ENCODE assay signal across 20 cellular contexts in genomic region chr9:113560621-113560915, GRCh38.
DNase-seq lines count a peak whose midpoint lies in the region; ATAC-seq, FAIRE-seq and TF ChIP-seq lines count a peak whose summit lies in the region.
"Had no signal": no experiment of that assay in that cellular context is flagged by ENCODE, and none has a peak within 500 bp of the region (broad histone marks: within the 10 kb centered on the region; RNA-seq: fewer than 3 reads in every experiment).

No MANE protein-coding gene starts in this region.

- peaks cover 0 to 78% of the 10 kb centered on the region in 2 donors for H3K4me1 ChIP-seq in right atrium auricular region
- peaks cover 60% of the 10 kb centered on the region for H3K4me1 ChIP-seq in testis

- peaks cover 26% of the 10 kb centered on the region for H3K4me1 Mint-ChIP-seq in activated CD8-positive, alpha-beta T cell treated with anti-CD3 and anti-CD28 coated beads, Interleukin-2, amount 10 ng/mL, durations not matched to agents 7 days and 5 days (ENCODE audit: low read depth)

- H3K36me3 ChIP-seq in right atrium auricular region (no peaks in the 10 kb centered on the region), testis (ENCODE audit: low read depth, missing control alignments) (no peaks in the 10 kb centered on the region)
- H3K36me3 ChIP-seq: BLaER1 treated with 17β-estradiol and CSF1 and Interleukin-3, amounts not matched to agents 10 nM and 100 nM had no signal

- 63 to 71% methylated on average over 2 of the region's 2 CpGs for WGBS in testis, 2 donors

- TF ChIP-seq POLR2A in testis (IDR thresholded peaks at IDR 0.05), result no peak

- no peak overlapping the region for H3K4me3 ChIP-seq in right atrium auricular region
- no peak overlapping the region for H3K4me3 ChIP-seq in testis
- H3K4me3 ChIP-seq: BLaER1 treated with 17β-estradiol and CSF1 and Interleukin-3, amounts not matched to agents 10 nM and 100 nM; GM23248 had no signal

- no peak for FAIRE-seq in GM19239 (lab: Jason Lieb, UNC)

- H3K27ac ChIP-seq in right atrium auricular region (peak overlapping the region; percentile 45 to 79), testis (peak overlapping the region; percentile 54 to 55)
- H3K27ac ChIP-seq: BLaER1 treated with 17β-estradiol and CSF1 and Interleukin-3, amounts not matched to agents 10 nM and 100 nM; GM23248 had no signal

- no peaks in the 10 kb centered on the region for H3K27me3 ChIP-seq in right atrium auricular region
- no peaks in the 10 kb centered on the region for H3K27me3 ChIP-seq in testis

- no peak for DNase-seq in right atrium auricular region (ENCODE audit: low spot score)
- DNase-seq in Right ventricle myocardium inferior (ENCODE audit: missing footprints), result no peak
- DNase-seq in activated CD8-positive, alpha-beta T cell treated with anti-CD3 and anti-CD28 coated beads, Interleukin-2, amount 10 ng/mL, durations not matched to agents 7 days and 5 days, result no peak
- DNase-seq in left colon, result peak; percentile 1 to 4
- no peak for DNase-seq in testis
- DNase-seq in GM19239 (ENCODE audit: insufficient read length, low spot score), result no peak
- DNase-seq: activated CD4-positive, alpha-beta T cell treated with anti-CD3 and anti-CD28 coated beads for 1 hour; activated naive CD4-positive, alpha-beta T cell; activated T-cell treated with anti-CD3 and anti-CD28 coated beads, Interleukin-2, amount 50 U/mL, for 4 hours; effector CD4-positive, alpha-beta T cell; GM23248; NCI-H1436 treated with DMSO at 0.1 percent for 48 hours; NCI-H2081 treated with DMSO at 0.1 percent for 48 hours; NCI-H2227 treated with DMSO at 0.1 percent for 48 hours; NK-92 treated with Interleukin-12 subunit alpha and Interleukin-12 subunit beta, amount 100 ng/mL, for 24 hours; PC-3; stimulated activated naive B cell treated with anti-CD40 and anti-IgM and Interleukin-4, amounts not matched to agents 10 μg/mL and 1 μg/mL and 100 μg/mL, for 72 hours had no signal

- intact Hi-C loops in Right ventricle myocardium inferior (cut with DNase I) (no loop called here), left colon (cut with DNase I, micrococcal nuclease) (no loop called here), testis (cut with DNase I; ENCODE audit: low total_unique reads) (no loop called here)

- H3K27ac Mint-ChIP-seq in activated CD8-positive, alpha-beta T cell treated with anti-CD3 and anti-CD28 coated beads, Interleukin-2, amount 10 ng/mL, durations not matched to agents 7 days and 5 days, result peak overlapping the region; percentile 79

- peaks cover 4% of the 10 kb centered on the region for H3K36me3 Mint-ChIP-seq in activated CD8-positive, alpha-beta T cell treated with anti-CD3 and anti-CD28 coated beads, Interleukin-2, amount 10 ng/mL, durations not matched to agents 7 days and 5 days (ENCODE audit: low read depth)

- no peaks in the 10 kb centered on the region for H3K9me3 Mint-ChIP-seq in activated CD8-positive, alpha-beta T cell treated with anti-CD3 and anti-CD28 coated beads, Interleukin-2, amount 10 ng/mL, durations not matched to agents 7 days and 5 days (ENCODE audit: insufficient read depth)
- H3K9me3 Mint-ChIP-seq: activated T-cell treated with anti-CD3 and anti-CD28 coated beads, Interleukin-2, amount 50 U/mL, for 4 hours; stimulated activated naive B cell treated with anti-CD40 and anti-IgM and Interleukin-4, amounts not matched to agents 10 μg/mL and 1 μg/mL and 100 μg/mL, for 72 hours had no signal

- no peak for TF ChIP-seq CTCF in right atrium auricular region (IDR thresholded peaks at IDR 0.05)
- TF ChIP-seq CTCF in testis (IDR thresholded peaks at IDR 0.05), result no peak

- no peaks in the 10 kb centered on the region for H3K9me3 ChIP-seq in right atrium auricular region
- H3K9me3 ChIP-seq in testis, result no peaks in the 10 kb centered on the region
- H3K9me3 ChIP-seq: BLaER1 treated with 17β-estradiol and CSF1 and Interleukin-3, amounts not matched to agents 10 nM and 100 nM had no signal

- H3K27me3 Mint-ChIP-seq in activated CD8-positive, alpha-beta T cell treated with anti-CD3 and anti-CD28 coated beads, Interleukin-2, amount 10 ng/mL, durations not matched to agents 7 days and 5 days (ENCODE audit: low read depth), result no peaks in the 10 kb centered on the region

- POLR2A ChIA-PET in activated CD8-positive, alpha-beta T cell treated with anti-CD3 and anti-CD28 coated beads, Interleukin-2, amount 10 ng/mL, durations not matched to agents 7 days and 5 days (lab: Charles Lee), result interaction anchor here (1.1 kb wide), 1 partner anchor 43 kb away, joined by 4 read pairs; no protein-coding TSS in a partner anchor

- CTCF ChIA-PET in activated CD8-positive, alpha-beta T cell treated with anti-CD3 and anti-CD28 coated beads, Interleukin-2, amount 10 ng/mL, durations not matched to agents 7 days and 5 days (lab: Charles Lee), result interaction anchor here (0.8 to 1.2 kb wide), 3 partner anchors 22 to 105 kb away, joined by 3 read pairs; no protein-coding TSS in a partner anchor

- H3K4me3 Mint-ChIP-seq in activated CD8-positive, alpha-beta T cell treated with anti-CD3 and anti-CD28 coated beads, Interleukin-2, amount 10 ng/mL, durations not matched to agents 7 days and 5 days, result no peak overlapping the region
- H3K4me3 Mint-ChIP-seq: activated T-cell treated with anti-CD3 and anti-CD28 coated beads, Interleukin-2, amount 50 U/mL, for 4 hours; stimulated activated naive B cell treated with anti-CD40 and anti-IgM and Interleukin-4, amounts not matched to agents 10 μg/mL and 1 μg/mL and 100 μg/mL, for 72 hours had no signal

- no peak for ATAC-seq in Right ventricle myocardium inferior
- ATAC-seq in activated CD8-positive, alpha-beta T cell treated with anti-CD3 and anti-CD28 coated beads, Interleukin-2, amount 10 ng/mL, durations not matched to agents 7 days and 5 days, result peak; percentile 26
- no peak for ATAC-seq in left colon
- ATAC-seq in HG02840 (IDR thresholded peaks at IDR 0.05; ENCODE audit: low FRiP score, unreplicated experiment), result no peak
- ATAC-seq in GM19328 (IDR thresholded peaks at IDR 0.05; ENCODE audit: unreplicated experiment), result no peak
- ATAC-seq: activated T-cell treated with anti-CD3 and anti-CD28 coated beads, Interleukin-2, amount 50 U/mL, for 4 hours; PC-3; stimulated activated naive B cell treated with anti-CD40 and anti-IgM and Interleukin-4, amounts not matched to agents 10 μg/mL and 1 μg/mL and 100 μg/mL, for 72 hours had no signal

Comparison
In these comparisons a context has a peak if more than half of its experiments do, and no peak if none do; other contexts are left out.
1. DNase-seq: peak in left colon (2 of 2); none in right atrium auricular region (single experiment), Right ventricle myocardium inferior (single experiment), activated CD8-positive, alpha-beta T cell treated with anti-CD3 and anti-CD28 coated beads, Interleukin-2, amount 10 ng/mL, durations not matched to agents 7 days and 5 days (single experiment), testis (single experiment) and GM19239 (single experiment).